ENCODE assay signal across 31 cellular contexts in the genomic region with DNA sequence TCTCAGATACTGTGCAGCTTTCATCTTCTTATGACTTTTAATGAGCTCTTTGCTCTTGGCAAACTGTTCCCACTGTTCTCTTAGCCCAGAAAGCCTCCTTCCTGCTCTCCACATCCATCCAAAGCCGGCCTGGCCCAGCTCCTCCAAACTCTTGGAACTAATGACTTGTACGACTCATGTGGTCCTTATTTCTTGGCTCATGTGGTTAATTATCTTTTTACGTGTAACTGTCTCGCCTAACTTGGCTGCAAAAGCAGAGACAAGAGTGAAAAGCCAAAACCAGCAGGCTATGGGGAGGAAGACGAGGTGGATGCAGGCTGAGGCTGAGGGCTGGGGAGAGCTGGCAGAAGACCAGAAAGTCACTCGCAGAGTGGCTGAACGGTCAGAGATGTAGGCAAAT. TPM values are rescaled to one million over a fixed set of nuclear protein-coding genes. Genes with fewer than 3 reads are reported as not detected.
DNase-seq lines count a peak whose midpoint lies in the region; ATAC-seq lines count a peak whose summit lies in the region.
"Had no signal": no experiment of that assay in that cellular context is flagged by ENCODE, and none has a peak within 500 bp of the region (broad histone marks: within the 10 kb centered on the region; RNA-seq: fewer than 3 reads in every experiment).

No MANE protein-coding gene starts in this region.

- no peaks in the 10 kb centered on the region for H3K27me3 ChIP-seq in right cardiac atrium (ENCODE audit: control insufficient read depth, insufficient read depth)
- H3K27me3 ChIP-seq: foreskin keratinocyte, Peyer's patch, SJSA1 had no signal

- no peaks in the 10 kb centered on the region for H3K27me3 Mint-ChIP-seq in activated CD8-positive, alpha-beta memory T cell treated with anti-CD3 and anti-CD28 coated beads, Interleukin-2, amount 10 ng/mL, durations not matched to agents 7 days and 5 days
- no peaks in the 10 kb centered on the region for H3K27me3 Mint-ChIP-seq in activated CD4-positive, alpha-beta T cell treated with anti-CD3 and anti-CD28 coated beads, Interleukin-2, amount 10 ng/mL, durations not matched to agents 7 days and 5 days

- H3K36me3 Mint-ChIP-seq in activated CD8-positive, alpha-beta memory T cell treated with anti-CD3 and anti-CD28 coated beads, Interleukin-2, amount 10 ng/mL, durations not matched to agents 7 days and 5 days = no peaks in the 10 kb centered on the region
- no peaks in the 10 kb centered on the region for H3K36me3 Mint-ChIP-seq in activated CD4-positive, alpha-beta T cell treated with anti-CD3 and anti-CD28 coated beads, Interleukin-2, amount 10 ng/mL, durations not matched to agents 7 days and 5 days (ENCODE audit: low read depth)
- H3K36me3 Mint-ChIP-seq: activated naive CD8-positive, alpha-beta T cell treated with anti-CD3 and anti-CD28 coated beads, Interleukin-2, amount 10 ng/mL, durations not matched to agents 7 days and 5 days; naive thymus-derived CD8-positive, alpha-beta T cell; stimulated activated effector memory CD8-positive, alpha-beta T cell treated with anti-CD3 and anti-CD28 coated beads, Interleukin-12 subunit alpha, Interleukin-12 subunit beta, amount 100 ng/mL, for 72 hours; WTC11 had no signal

- ATAC-seq in right cardiac atrium = peak; percentile 32 to 56
- ATAC-seq in GM21786 (IDR thresholded peaks at IDR 0.05; ENCODE audit: unreplicated experiment) = no peak
- ATAC-seq in activated CD8-positive, alpha-beta memory T cell treated with anti-CD3 and anti-CD28 coated beads, Interleukin-2, amount 10 ng/mL, durations not matched to agents 7 days and 5 days = no peak
- ATAC-seq: activated T-cell treated with anti-CD3 and anti-CD28 coated beads, Interleukin-2, amount 50 U/mL, for 4 hours; esophagus mucosa; foreskin keratinocyte; GM23338; naive thymus-derived CD8-positive, alpha-beta T cell; stimulated activated effector memory CD8-positive, alpha-beta T cell treated with anti-CD3 and anti-CD28 coated beads, Interleukin-12 subunit alpha, Interleukin-12 subunit beta, amount 100 ng/mL, for 72 hours; WTC11 had no signal

- peaks cover 23% of the 10 kb centered on the region for H3K4me1 ChIP-seq in right cardiac atrium (ENCODE audit: control insufficient read depth, insufficient read depth, low read length)
- H3K4me1 ChIP-seq: foreskin keratinocyte had no signal

- POLR2A ChIA-PET in activated CD4-positive, alpha-beta T cell treated with anti-CD3 and anti-CD28 coated beads, Interleukin-2, amount 10 ng/mL, durations not matched to agents 7 days and 5 days (lab: Charles Lee) = no interaction called here

- peak; percentile 92 for DNase-seq in DMS79 treated with DMSO at 0.1 percent for 48 hours (lab: John Stamatoyannopoulos, UW)
- DNase-seq in NCI-H2196 (lab: John Stamatoyannopoulos, UW; ENCODE audit: unreplicated experiment) = peak; percentile 63
- DNase-seq in cerebellum (ENCODE audit: low spot score) = peak; percentile 41
- DNase-seq in right cardiac atrium = peak; percentile 39 to 87 (median 80)
- no peak for DNase-seq in activated CD8-positive, alpha-beta memory T cell treated with anti-CD3 and anti-CD28 coated beads, Interleukin-2, amount 10 ng/mL, durations not matched to agents 7 days and 5 days
- DNase-seq in NCI-H2107 (lab: John Stamatoyannopoulos, UW) = no peak
- no peak for DNase-seq in activated CD4-positive, alpha-beta T cell treated with anti-CD3 and anti-CD28 coated beads, Interleukin-2, amount 10 ng/mL, durations not matched to agents 7 days and 5 days
- DNase-seq: ACHN; activated CD4-positive, alpha-beta T cell treated with anti-CD3 and anti-CD28 coated beads, Interleukin-2, amount 50 U/mL, for 1 hour; activated gamma-delta T cell; activated naive CD8-positive, alpha-beta T cell treated with anti-CD3 and anti-CD28 coated beads, Interleukin-2, amount 10 ng/mL, durations not matched to agents 7 days and 5 days; activated T-cell treated with anti-CD3 and anti-CD28 coated beads, Interleukin-2, amount 50 U/mL, for 4 hours; DMS53; endodermal cell; foreskin keratinocyte; kidney glomerular epithelial cell; naive thymus-derived CD8-positive, alpha-beta T cell; NCI-H1105; NCI-H187; NCI-H748 treated with DMSO at 0.1 percent for 48 hours; Peyer's patch; stimulated activated CD4-positive, alpha-beta T cell treated with anti-CD3 and anti-CD28 coated beads, Interleukin-15, amount 100 ng/mL, for 24 hours; T-helper 9 cell had no signal

- H3K9me3 ChIP-seq in right cardiac atrium (ENCODE audit: control insufficient read depth, low read length) = no peaks in the 10 kb centered on the region
- H3K9me3 ChIP-seq: Peyer's patch, SJSA1 had no signal

- no peak overlapping the region for H3K4me3 ChIP-seq in right cardiac atrium (ENCODE audit: low read length)
- H3K4me3 ChIP-seq: cardiac muscle cell, GM23338, lung, Peyer's patch, SJSA1 had no signal

- intact Hi-C loops in right cardiac atrium (cut with DNase I) = no loop called here

- no peak overlapping the region for H3K4me3 Mint-ChIP-seq in activated CD8-positive, alpha-beta memory T cell treated with anti-CD3 and anti-CD28 coated beads, Interleukin-2, amount 10 ng/mL, durations not matched to agents 7 days and 5 days
- no peak overlapping the region for H3K4me3 Mint-ChIP-seq in activated CD4-positive, alpha-beta T cell treated with anti-CD3 and anti-CD28 coated beads, Interleukin-2, amount 10 ng/mL, durations not matched to agents 7 days and 5 days
- H3K4me3 Mint-ChIP-seq: activated naive CD8-positive, alpha-beta T cell treated with anti-CD3 and anti-CD28 coated beads, Interleukin-2, amount 10 ng/mL, durations not matched to agents 7 days and 5 days; activated T-cell treated with anti-CD3 and anti-CD28 coated beads, Interleukin-2, amount 50 U/mL, for 4 hours; endodermal cell; GM23338; naive thymus-derived CD8-positive, alpha-beta T cell; stimulated activated effector memory CD8-positive, alpha-beta T cell treated with anti-CD3 and anti-CD28 coated beads, Interleukin-12 subunit alpha, Interleukin-12 subunit beta, amount 100 ng/mL, for 72 hours; WTC11 had no signal

- H3K27ac ChIP-seq in right cardiac atrium (ENCODE audit: low read length) = no peak overlapping the region
- H3K27ac ChIP-seq: cardiac muscle cell, foreskin keratinocyte, Peyer's patch, SJSA1 had no signal

- 22% methylated on average over 7 of the region's 7 CpGs for WGBS in right cardiac atrium

- peaks cover 2% of the 10 kb centered on the region for H3K4me1 Mint-ChIP-seq in activated CD8-positive, alpha-beta memory T cell treated with anti-CD3 and anti-CD28 coated beads, Interleukin-2, amount 10 ng/mL, durations not matched to agents 7 days and 5 days
- no peaks in the 10 kb centered on the region for H3K4me1 Mint-ChIP-seq in activated CD4-positive, alpha-beta T cell treated with anti-CD3 and anti-CD28 coated beads, Interleukin-2, amount 10 ng/mL, durations not matched to agents 7 days and 5 days
- H3K4me1 Mint-ChIP-seq: naive thymus-derived CD8-positive, alpha-beta T cell; stimulated activated effector memory CD8-positive, alpha-beta T cell treated with anti-CD3 and anti-CD28 coated beads, Interleukin-12 subunit alpha, Interleukin-12 subunit beta, amount 100 ng/mL, for 72 hours; WTC11 had no signal

- no peak overlapping the region for H3K27ac Mint-ChIP-seq in activated CD8-positive, alpha-beta memory T cell treated with anti-CD3 and anti-CD28 coated beads, Interleukin-2, amount 10 ng/mL, durations not matched to agents 7 days and 5 days
- no peak overlapping the region for H3K27ac Mint-ChIP-seq in activated CD4-positive, alpha-beta T cell treated with anti-CD3 and anti-CD28 coated beads, Interleukin-2, amount 10 ng/mL, durations not matched to agents 7 days and 5 days
- H3K27ac Mint-ChIP-seq: activated naive CD8-positive, alpha-beta T cell treated with anti-CD3 and anti-CD28 coated beads, Interleukin-2, amount 10 ng/mL, durations not matched to agents 7 days and 5 days; endodermal cell; GM23338; stimulated activated effector memory CD8-positive, alpha-beta T cell treated with anti-CD3 and anti-CD28 coated beads, Interleukin-12 subunit alpha, Interleukin-12 subunit beta, amount 100 ng/mL, for 72 hours; WTC11 had no signal

- no peaks in the 10 kb centered on the region for H3K9me3 Mint-ChIP-seq in activated CD8-positive, alpha-beta memory T cell treated with anti-CD3 and anti-CD28 coated beads, Interleukin-2, amount 10 ng/mL, durations not matched to agents 7 days and 5 days (ENCODE audit: low read depth)
- H3K9me3 Mint-ChIP-seq in activated CD4-positive, alpha-beta T cell treated with anti-CD3 and anti-CD28 coated beads, Interleukin-2, amount 10 ng/mL, durations not matched to agents 7 days and 5 days = no peaks in the 10 kb centered on the region
- H3K9me3 Mint-ChIP-seq: activated naive CD8-positive, alpha-beta T cell treated with anti-CD3 and anti-CD28 coated beads, Interleukin-2, amount 10 ng/mL, durations not matched to agents 7 days and 5 days; activated T-cell treated with anti-CD3 and anti-CD28 coated beads, Interleukin-2, amount 50 U/mL, for 4 hours; endodermal cell; GM23338; naive thymus-derived CD8-positive, alpha-beta T cell; stimulated activated effector memory CD8-positive, alpha-beta T cell treated with anti-CD3 and anti-CD28 coated beads, Interleukin-12 subunit alpha, Interleukin-12 subunit beta, amount 100 ng/mL, for 72 hours; WTC11 had no signal

- CTCF ChIA-PET in activated CD8-positive, alpha-beta memory T cell treated with anti-CD3 and anti-CD28 coated beads, Interleukin-2, amount 10 ng/mL, durations not matched to agents 7 days and 5 days (lab: Charles Lee) = no interaction called here
- CTCF ChIA-PET in activated CD4-positive, alpha-beta T cell treated with anti-CD3 and anti-CD28 coated beads, Interleukin-2, amount 10 ng/mL, durations not matched to agents 7 days and 5 days (lab: Charles Lee) = no interaction called here

RNA-seq across cellular contexts. Expression of gene CSNK2A3, which starts 5.5 kb away (rescaled TPM):
- total RNA-seq in cerebellum (6.2 TPM), right cardiac atrium (1 to 10 TPM; 1.4 to 2.3 (median 1.7) TPM)
- polyA plus RNA-seq in right cardiac atrium = 0.43 TPM
- under 1 TPM; 0.53 to 0.84 TPM for total RNA-seq in activated CD8-positive, alpha-beta memory T cell treated with anti-CD3 and anti-CD28 coated beads, Interleukin-2, amount 10 ng/mL, durations not matched to agents 7 days and 5 days
- total RNA-seq in activated CD4-positive, alpha-beta T cell treated with anti-CD3 and anti-CD28 coated beads, Interleukin-2, amount 10 ng/mL, durations not matched to agents 7 days and 5 days = 1 to 10 TPM in 1 of 2 experiments, under 1 TPM in 1; 0.56 to 1.0 TPM

Comparison
In these comparisons a context has a peak if more than half of its experiments do, and no peak if none do; other contexts are left out.
1. DNase-seq: peak in DMS79 treated with DMSO at 0.1 percent for 48 hours (single experiment), NCI-H2196 (single experiment), cerebellum (single experiment) and right cardiac atrium (3 of 3); none in activated CD8-positive, alpha-beta memory T cell treated with anti-CD3 and anti-CD28 coated beads, Interleukin-2, amount 10 ng/mL, durations not matched to agents 7 days and 5 days (single experiment), NCI-H2107 (single experiment) and activated CD4-positive, alpha-beta T cell treated with anti-CD3 and anti-CD28 coated beads, Interleukin-2, amount 10 ng/mL, durations not matched to agents 7 days and 5 days (single experiment).
2. ATAC-seq: peak in right cardiac atrium (2 of 2); none in GM21786 (single experiment) and activated CD8-positive, alpha-beta memory T cell treated with anti-CD3 and anti-CD28 coated beads, Interleukin-2, amount 10 ng/mL, durations not matched to agents 7 days and 5 days (single experiment).